Comparison of ENCODE assay signal across 8 cellular contexts in the genomic region with DNA sequence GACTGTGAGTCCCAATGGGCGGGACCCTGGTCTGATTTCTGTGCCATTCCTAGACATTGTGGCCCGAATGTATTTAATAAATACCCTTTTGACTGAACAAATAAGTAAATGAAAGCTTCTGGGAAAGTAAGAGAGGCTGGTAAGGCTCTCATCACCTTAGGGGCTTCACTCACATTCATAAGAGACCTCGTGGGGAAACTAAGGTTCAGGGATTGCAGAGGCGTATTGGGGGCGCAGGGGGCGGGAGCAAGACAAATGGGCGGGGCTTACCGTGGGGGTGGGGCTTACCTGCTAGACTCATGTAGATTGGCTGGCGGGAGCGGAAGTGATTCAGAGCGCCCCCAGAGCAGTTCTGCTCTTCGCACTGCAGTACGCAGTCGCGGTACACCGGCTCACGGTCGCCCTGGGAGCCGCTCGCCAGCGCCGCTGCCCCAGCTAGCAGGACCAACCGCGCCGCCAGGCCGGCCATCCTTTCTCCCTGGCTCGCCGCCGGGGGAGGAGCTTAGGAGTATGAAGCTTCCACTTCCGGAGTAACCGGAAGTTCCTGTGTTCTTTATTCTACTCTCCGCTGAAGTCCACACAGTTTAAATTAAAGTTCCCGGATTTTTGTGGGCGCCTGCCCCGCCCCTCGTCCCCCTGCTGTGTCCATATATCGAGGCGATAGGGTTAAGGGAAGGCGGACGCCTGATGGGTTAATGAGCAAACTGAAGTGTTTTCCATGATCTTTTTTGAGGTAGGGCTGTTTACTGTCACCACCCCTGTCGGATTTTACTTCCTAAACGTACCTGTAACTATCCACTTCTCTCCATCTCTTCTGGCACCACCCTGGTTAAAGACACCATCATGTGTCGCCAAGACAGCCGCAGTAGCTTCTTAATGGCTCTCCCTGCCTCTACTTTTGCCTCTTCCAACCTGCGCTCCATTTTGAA. TPM values are rescaled to one million over a fixed set of nuclear protein-coding genes. Genes with fewer than 3 reads are reported as not detected.
DNase-seq lines count a peak whose midpoint lies in the region; ATAC-seq and TF ChIP-seq lines count a peak whose summit lies in the region.

Gene PGAP3 (minus strand): TSS at position 512 of the 929 bp plus-strand sequence. CDS start 43 bp downstream, at position 469.

- peak; percentile 94 for ATAC-seq in activated T-helper 17 cell treated with anti-CD3 and anti-CD28 coated beads, Interleukin-2, amount 50 U/mL, for 72 hours (replicated peaks)
- peak; percentile 94 for ATAC-seq in natural killer cell

- peaks cover 22% of the 10 kb centered on the region for H3F3A ChIP-seq in GM23248 (ENCODE audit: insufficient read depth)

- peak within 1 kb of the TSS; percentile 92 for H3K4me3 ChIP-seq in GM23248
- H3K4me3 ChIP-seq in Karpas-422 (ENCODE audit: low read length): peak within 1 kb of the TSS; percentile 84

- DNase-seq in EH (ENCODE audit: low read depth) (peak; percentile 92), GM23248 (peak; percentile 95), Karpas-422 (peak; percentile 95), RPMI7951 (ENCODE audit: low read depth) (peak; percentile 90), fibroblast of peridontal ligament (ENCODE audit: extremely low read depth) (peak; percentile 84), natural killer cell (peak; percentile 79)
- DNase-seq in stimulated activated naive CD4-positive, alpha-beta T cell (lab: John Stamatoyannopoulos, UW): peak; percentile 67 to 93 (median 85)

- H3K9me3 Mint-ChIP-seq in activated T-helper 17 cell treated with anti-CD3 and anti-CD28 coated beads, Interleukin-2, amount 50 U/mL, for 72 hours: peaks cover 9% of the 10 kb centered on the region
- no peaks in the 10 kb centered on the region for H3K9me3 Mint-ChIP-seq in natural killer cell

- in situ Hi-C loops in GM23248 (cut with MboI): no loop called here

- H2AFZ ChIP-seq in GM23248 (peak within 1 kb of the TSS; percentile 100), Karpas-422 (ENCODE audit: low read length) (peak within 1 kb of the TSS; percentile 29)

- no peaks in the 10 kb centered on the region for H3K27me3 ChIP-seq in GM23248 (replicated peaks; ENCODE audit: insufficient read depth)
- H3K27me3 ChIP-seq in Karpas-422 (ENCODE audit: low read length): no peaks in the 10 kb centered on the region

- peaks cover 20% of the 10 kb centered on the region for H3K4me1 Mint-ChIP-seq in activated T-helper 17 cell treated with anti-CD3 and anti-CD28 coated beads, Interleukin-2, amount 50 U/mL, for 72 hours
- H3K4me1 Mint-ChIP-seq in natural killer cell: peaks cover 31% of the 10 kb centered on the region in 2 donors

- H3K4me1 ChIP-seq in GM23248 (ENCODE audit: insufficient read depth): peaks cover 8% of the 10 kb centered on the region
- peaks cover 20% of the 10 kb centered on the region for H3K4me1 ChIP-seq in Karpas-422 (ENCODE audit: low read length)

- H3K9ac ChIP-seq in GM23248 (peak within 1 kb of the TSS; percentile 84), Karpas-422 (ENCODE audit: low read length) (peak within 1 kb of the TSS; percentile 79)

- 4 to 5% methylated on average over 36 to 45 of the region's 45 CpGs for WGBS in GM23248 (ENCODE audit: low coverage in 1 of 2, low lambda C conversion rate in 2 of 2, missing lambda C conversion rate in 2 of 2), 2 experiments

- H4K20me1 ChIP-seq in GM23248 (ENCODE audit: insufficient read depth) (no peaks in the 10 kb centered on the region), Karpas-422 (ENCODE audit: insufficient read depth, low read depth, low read length) (no peaks in the 10 kb centered on the region)

- H3K9me2 ChIP-seq in GM23248 (ENCODE audit: insufficient read depth): peaks cover 8% of the 10 kb centered on the region; the same call in 1 of the 2 replicates
- no peaks in the 10 kb centered on the region for H3K9me2 ChIP-seq in Karpas-422 (replicated peaks; ENCODE audit: insufficient read depth, low read length)

- H3K36me3 Mint-ChIP-seq in activated T-helper 17 cell treated with anti-CD3 and anti-CD28 coated beads, Interleukin-2, amount 50 U/mL, for 72 hours (ENCODE audit: low read depth): peaks cover 13% of the 10 kb centered on the region
- H3K36me3 Mint-ChIP-seq in natural killer cell: no peaks in the 10 kb centered on the region

- H3K9me3 ChIP-seq in GM23248 (ENCODE audit: low read depth) (no peaks in the 10 kb centered on the region), Karpas-422 (ENCODE audit: low read length) (no peaks in the 10 kb centered on the region)

- intact Hi-C loops in natural killer cell (cut with micrococcal nuclease): no loop called here

- no peaks in the 10 kb centered on the region for H3K27me3 Mint-ChIP-seq in activated T-helper 17 cell treated with anti-CD3 and anti-CD28 coated beads, Interleukin-2, amount 50 U/mL, for 72 hours
- H3K27me3 Mint-ChIP-seq in natural killer cell (ENCODE audit: low read depth in 2 of 2): no peaks in the 10 kb centered on the region

- H3K79me2 ChIP-seq in GM23248 (ENCODE audit: insufficient read depth) (no peaks in the 10 kb centered on the region), Karpas-422 (ENCODE audit: low read length) (no peaks in the 10 kb centered on the region)

- peak within 1 kb of the TSS; percentile 99 for H3K27ac Mint-ChIP-seq in activated T-helper 17 cell treated with anti-CD3 and anti-CD28 coated beads, Interleukin-2, amount 50 U/mL, for 72 hours
- peak within 1 kb of the TSS; percentile 96 to 98 for H3K27ac Mint-ChIP-seq in natural killer cell

- TF ChIP-seq CTCF in natural killer cell (IDR thresholded peaks at IDR 0.05): no peak

- H3K36me3 ChIP-seq in GM23248 (ENCODE audit: low read depth) (no peaks in the 10 kb centered on the region), Karpas-422 (ENCODE audit: insufficient read depth, low read length) (no peaks in the 10 kb centered on the region)

- H3K4me3 Mint-ChIP-seq in activated T-helper 17 cell treated with anti-CD3 and anti-CD28 coated beads, Interleukin-2, amount 50 U/mL, for 72 hours: peak within 1 kb of the TSS; percentile 100
- peak within 1 kb of the TSS; percentile 93 for H3K4me3 Mint-ChIP-seq in natural killer cell

- H3K4me2 ChIP-seq in GM23248 (ENCODE audit: unreplicated experiment) (peak within 1 kb of the TSS; percentile 100), Karpas-422 (ENCODE audit: low read depth, low read length, poor library complexity, severe bottlenecking) (peak within 1 kb of the TSS; percentile 96)

- peak within 1 kb of the TSS; percentile 64 for H3K27ac ChIP-seq in GM23248
- peak within 1 kb of the TSS; percentile 81 for H3K27ac ChIP-seq in Karpas-422 (ENCODE audit: low read length)

RNA-seq across cellular contexts. Expression of gene PGAP3, which starts in this region (rescaled TPM):
- total RNA-seq in GM23248 (2014; rRNA removed; shearing (Covaris generic)): 14.2 and 15.3 TPM in 2 replicates
- polyA plus RNA-seq in GM23248 (2016; fragmentation: Nextera tagmentation; extraction: Ambion mirVana): 9.2 and 10.6 TPM in 2 replicates
- 10.6 and 20.2 TPM in 2 replicates for total RNA-seq in Karpas-422 (2014; rRNA removed; shearing (Covaris generic); ENCODE audit: low replicate concordance)
- 4.0 and 7.9 TPM in 2 replicates for total RNA-seq in RPMI7951 (2014; rRNA removed; shearing (Covaris generic))
- 10 to 100 TPM in 1 of 2 donors, 1 to 10 TPM in 1; 5.9 to 14.8 TPM for total RNA-seq in activated T-helper 17 cell treated with anti-CD3 and anti-CD28 coated beads, Interleukin-2, amount 50 U/mL, for 72 hours
- total RNA-seq in natural killer cell: 10 to 100 TPM; 45.8 to 57.8 (median 52.4) TPM

Comparison
In these comparisons a context has a peak if more than half of its experiments do, and no peak if none do; other contexts are left out.
1. Peak in every context shown above with its lines: DNase-seq, ATAC-seq, H3K4me3 ChIP-seq and H3K27ac ChIP-seq.